Comparison of ENCODE assay signal across 12 cellular contexts in genomic region chr2:203261326-203262159, GRCh38.
"Had no signal": no experiment of that assay in that cellular context is flagged by ENCODE, and none has a peak within 500 bp of the region (broad histone marks: within the 10 kb centered on the region; RNA-seq: fewer than 3 reads in every experiment).

No MANE protein-coding gene starts in this region.

- H3K4me3 Mint-ChIP-seq: activated T-cell treated with anti-CD3 and anti-CD28 coated beads, Interleukin-2, amount 50 U/mL, for 4 hours; T-helper 2 cell treated with Interferon-gamma antibody and Interleukin-4, amounts not matched to agents 5 μg/mL and 100 μg/mL, for 36 hours had no signal

- ATAC-seq: activated naive CD4-positive, alpha-beta T cell treated with anti-CD3 and anti-CD28 coated beads, Interleukin-2, amount 50 U/mL, for 72 hours; activated T-cell treated with anti-CD3 and anti-CD28 coated beads, Interleukin-2, amount 50 U/mL, for 4 hours; body of pancreas; left cardiac atrium; pancreas had no signal

- DNase-seq: activated CD4-positive, alpha-beta T cell treated with anti-CD3 and anti-CD28 coated beads, Interleukin-2, amount 50 U/mL, for 48 hours; activated effector memory CD4-positive, alpha-beta T cell treated with anti-CD3 and anti-CD28 coated beads, Interleukin-2, amount 50 U/mL, for 16 hours; activated T-cell treated with anti-CD3 and anti-CD28 coated beads, Interleukin-2, amount 50 U/mL, for 4 hours; body of pancreas; left cardiac atrium; midbrain; pancreas; stimulated activated CD4-positive, alpha-beta T cell treated with anti-CD3 and anti-CD28 coated beads, Interleukin-1b, Interleukin-23, amount 100 ng/mL, for 48 hours; SW 1271 had no signal

- H3K9me3 Mint-ChIP-seq: activated naive CD4-positive, alpha-beta T cell treated with anti-CD3 and anti-CD28 coated beads, Interleukin-2, amount 50 U/mL, for 72 hours; activated T-cell treated with anti-CD3 and anti-CD28 coated beads, Interleukin-2, amount 50 U/mL, for 4 hours; T-helper 2 cell treated with Interferon-gamma antibody and Interleukin-4, amounts not matched to agents 5 μg/mL and 100 μg/mL, for 36 hours had no signal

- H3K9me3 ChIP-seq: body of pancreas, esophagus muscularis mucosa, pancreas had no signal

- H3K27ac Mint-ChIP-seq: T-helper 2 cell treated with Interferon-gamma antibody and Interleukin-4, amounts not matched to agents 5 μg/mL and 100 μg/mL, for 36 hours had no signal

- H3K36me3 Mint-ChIP-seq: activated naive CD4-positive, alpha-beta T cell treated with anti-CD3 and anti-CD28 coated beads, Interleukin-2, amount 50 U/mL, for 72 hours had no signal
